25 cellular contexts compared by ENCODE assay signal in the genomic region with DNA sequence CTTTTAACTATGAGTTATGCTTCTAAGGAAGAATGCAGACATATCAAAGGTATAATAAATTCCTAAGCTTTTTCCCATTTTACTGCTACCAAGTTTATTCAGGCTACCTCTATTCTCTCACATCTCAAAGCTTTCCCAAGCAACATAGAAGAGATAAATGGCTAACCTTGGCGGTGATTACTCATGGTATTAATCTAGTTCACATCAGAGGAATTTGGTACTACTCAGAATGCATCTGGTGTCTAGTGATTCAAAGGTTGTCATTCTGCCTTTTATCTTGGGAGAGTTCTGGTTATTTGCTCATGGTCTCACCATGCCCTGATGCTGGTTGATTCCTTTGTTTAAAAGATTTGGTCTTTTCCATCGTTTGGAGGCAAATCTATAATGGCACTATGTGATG.
"Had no signal": no experiment of that assay in that cellular context is flagged by ENCODE, and none has a peak within 500 bp of the region (broad histone marks: within the 10 kb centered on the region; RNA-seq: fewer than 3 reads in every experiment).

No MANE protein-coding gene starts in this region.

- DNase-seq: activated CD4-positive, alpha-beta memory T cell treated with anti-CD3 and anti-CD28 coated beads for 36 hours; activated CD4-positive, alpha-beta T cell treated with anti-CD3 and anti-CD28 coated beads, Interleukin-2, amount 10 ng/mL, durations not matched to agents 7 days and 5 days; activated CD8-positive, alpha-beta memory T cell treated with anti-CD3 and anti-CD28 coated beads, Interleukin-2, amount 50 U/mL, for 4 hours; activated naive CD4-positive, alpha-beta T cell treated with anti-CD3 and anti-CD28 coated beads, Interleukin-2, amount 50 U/mL, for 16 hours; activated naive CD8-positive, alpha-beta T cell treated with anti-CD3 and anti-CD28 coated beads for 36 hours; activated T-cell treated with anti-CD3 and anti-CD28 coated beads for 4 hours; activated T-cell treated with anti-CD3 and anti-CD28 coated beads, Interleukin-2, amount 50 U/mL, for 4 hours; amygdala; body of pancreas; caudate nucleus; NCI-H1092 treated with DMSO at 0.1 percent for 48 hours; NCI-H1417; NCI-H146; NCI-H187; NCI-H2081; NCI-H345; NCI-H524 treated with DMSO at 0.1 percent for 48 hours; PC-3; Peyer's patch; RPMI8226; SHP77 treated with DMSO at 0.1 percent for 48 hours; SK-N-SH had no signal

- H3K4me3 ChIP-seq: ascending aorta, body of pancreas, K562, Peyer's patch, SJSA1 had no signal

- H3K4me1 ChIP-seq: ascending aorta, body of pancreas, Peyer's patch, SJSA1 had no signal

- H3K36me3 ChIP-seq: ascending aorta, Peyer's patch, SJSA1 had no signal

- H3K9me3 ChIP-seq: ascending aorta, body of pancreas, Peyer's patch, SJSA1, SK-N-SH had no signal

- H3K27me3 ChIP-seq: ascending aorta, body of pancreas, Peyer's patch, SJSA1 had no signal

- H3K27ac ChIP-seq: ascending aorta, body of pancreas, Peyer's patch, SJSA1 had no signal

- H3K4me2 ChIP-seq: SK-N-SH had no signal

- ATAC-seq: activated T-cell treated with anti-CD3 and anti-CD28 coated beads, Interleukin-2, amount 50 U/mL, for 4 hours; body of pancreas; K562; PC-3 had no signal
